In genomic region chr6:3372912-3373554, GRCh38 we compare ENCODE assay signal across 1 cellular context.
TF ChIP-seq lines count a peak whose summit lies in the region.

No MANE protein-coding gene starts in this region.

TF ChIP-seq in HepG2, 621 proteins besides CTCF, POLR2A, EP300 and RAD21 (continued from another document and continues in another):
- peak; percentile 77 for TF ChIP-seq TFE3 (CRISPR knock-in tag; IDR thresholded peaks at IDR 0.05)
- 0 out of 2 replicates have a peak, but pooled peaks have one; percentile 19 for TF ChIP-seq RBAK (CRISPR knock-in tag; IDR thresholded peaks at IDR 0.05)
- no peak; the same call in 1 of the 2 replicates for TF ChIP-seq FOXP4 (CRISPR knock-in tag; IDR thresholded peaks at IDR 0.05)
- 0 out of 2 replicates have a peak, but pooled peaks have one; percentile 57 for TF ChIP-seq SP140L (CRISPR knock-in tag; IDR thresholded peaks at IDR 0.05; ENCODE audit: borderline replicate concordance)
- TF ChIP-seq HOXA3 (CRISPR knock-in tag; IDR thresholded peaks at IDR 0.05), result peak; percentile 79
- TF ChIP-seq SUZ12 (IDR thresholded peaks at IDR 0.05; ENCODE audit: low read depth, low read length), result no peak
- no peak for TF ChIP-seq ZBTB38 (CRISPR knock-in tag; IDR thresholded peaks at IDR 0.05)
- peak; percentile 92 for TF ChIP-seq MAX (IDR thresholded peaks at IDR 0.05)
- peak; percentile 40; the same call in 1 of the 2 replicates for TF ChIP-seq ARID3A (IDR thresholded peaks at IDR 0.05; ENCODE audit: low read depth, low read length)
- peak; percentile 98 for TF ChIP-seq GATAD2A (CRISPR knock-in tag; IDR thresholded peaks at IDR 0.05)
- no peak for TF ChIP-seq NCOA1 (CRISPR knock-in tag; IDR thresholded peaks at IDR 0.05)
- peak; percentile 46 for TF ChIP-seq MED8 (CRISPR knock-in tag; IDR thresholded peaks at IDR 0.05; ENCODE audit: insufficient replicate concordance)
- TF ChIP-seq ARNTL (CRISPR knock-in tag; IDR thresholded peaks at IDR 0.05), result peak; percentile 15; the same call in 1 of the 2 replicates
- no peak for TF ChIP-seq ZKSCAN5 (CRISPR knock-in tag; IDR thresholded peaks at IDR 0.05)
- peak; percentile 82 for TF ChIP-seq ZNF687 (CRISPR knock-in tag; IDR thresholded peaks at IDR 0.05)
- TF ChIP-seq ZFP82 (CRISPR knock-in tag; IDR thresholded peaks at IDR 0.05; ENCODE audit: borderline replicate concordance), result peak; percentile 77; the same call in 1 of the 2 replicates
- no peak for TF ChIP-seq PCBP2 (optimal IDR thresholded peaks at IDR 0.05; ENCODE audit: low read depth, low read length, poor library complexity, severe bottlenecking)
- peak; percentile 41; the same call in 1 of the 2 replicates for TF ChIP-seq KAT8 (CRISPR knock-in tag; IDR thresholded peaks at IDR 0.05)
- peak; percentile 68 for TF ChIP-seq ZNF441 (CRISPR knock-in tag; IDR thresholded peaks at IDR 0.05; ENCODE audit: borderline replicate concordance)
- peak; percentile 18; the same call in 1 of the 2 replicates for TF ChIP-seq KLF6 (CRISPR knock-in tag; IDR thresholded peaks at IDR 0.05)
- 0 out of 2 replicates have a peak, but pooled peaks have one; percentile 44 for TF ChIP-seq NFAT5 (CRISPR knock-in tag; IDR thresholded peaks at IDR 0.05)
- TF ChIP-seq JARID2 (CRISPR knock-in tag; IDR thresholded peaks at IDR 0.05; ENCODE audit: insufficient replicate concordance), result no peak
- TF ChIP-seq SOX6 (IDR thresholded peaks at IDR 0.05), result no peak
- TF ChIP-seq SOX6 (CRISPR knock-in tag; IDR thresholded peaks at IDR 0.05), result peak; percentile 51
- 0 out of 2 replicates have a peak, but pooled peaks have one; percentile 46 for TF ChIP-seq CBX5 (CRISPR knock-in tag; IDR thresholded peaks at IDR 0.05; ENCODE audit: borderline replicate concordance)
- peak; percentile 45; the same call in 1 of the 2 replicates for TF ChIP-seq GTF3A (CRISPR knock-in tag; conservative IDR thresholded peaks at IDR 0.05)
- TF ChIP-seq ATF1 (CRISPR knock-in tag; IDR thresholded peaks at IDR 0.05), result no peak
- peak; percentile 17; the same call in 1 of the 2 replicates for TF ChIP-seq ZNF414 (CRISPR knock-in tag; IDR thresholded peaks at IDR 0.05)
- TF ChIP-seq ARID5B (CRISPR knock-in tag; IDR thresholded peaks at IDR 0.05), result peak; percentile 92
